ENCODE assay signal across 14 cellular contexts in the genomic region with DNA sequence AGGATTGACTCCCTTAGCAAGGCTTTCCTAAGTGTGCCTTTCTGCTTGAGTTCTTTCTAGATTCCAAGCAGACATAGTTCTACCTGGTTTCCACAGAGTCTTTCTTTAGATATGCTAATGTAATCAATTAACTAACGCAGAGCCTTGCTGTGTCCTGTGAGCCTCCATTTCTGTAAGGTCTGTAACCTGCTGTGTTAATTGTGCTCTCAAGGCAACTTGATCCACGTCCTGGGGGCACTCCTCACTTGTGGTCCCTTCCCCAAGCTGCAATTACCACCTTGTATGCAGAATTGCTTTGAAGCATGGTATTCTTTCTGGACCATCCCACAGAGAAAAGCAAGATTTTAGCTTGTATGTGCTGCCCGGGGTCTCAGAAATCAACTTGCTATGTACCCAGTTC. TPM values are rescaled to one million over a fixed set of nuclear protein-coding genes. Genes with fewer than 3 reads are reported as not detected.
DNase-seq lines count a peak whose midpoint lies in the region; ATAC-seq and TF ChIP-seq lines count a peak whose summit lies in the region.
"Had no signal": no experiment of that assay in that cellular context is flagged by ENCODE, and none has a peak within 500 bp of the region (broad histone marks: within the 10 kb centered on the region; RNA-seq: fewer than 3 reads in every experiment).

No MANE protein-coding gene starts in this region.

- no peaks in the 10 kb centered on the region for H3K36me3 ChIP-seq in brain microvascular endothelial cell (replicated peaks)

- H3K4ac ChIP-seq in H9 (ENCODE audit: low read depth, low read length): no peak overlapping the region

- H3K27me3 Mint-ChIP-seq in H9 (ENCODE audit: low read depth) (peaks cover 100% of the 10 kb centered on the region), WTC11 (ENCODE audit: low read depth) (peaks cover 99% of the 10 kb centered on the region)

- peaks cover 15% of the 10 kb centered on the region; the same call in 1 of the 2 replicates for H3K27me3 ChIP-seq in H9 (ENCODE audit: insufficient read depth, low read length)
- H3K27me3 ChIP-seq in brain microvascular endothelial cell (replicated peaks): no peaks in the 10 kb centered on the region

- no peak overlapping the region for H3K14ac ChIP-seq in H9 (ENCODE audit: insufficient read depth, low read length)

- no peak overlapping the region for H2BK120ac ChIP-seq in H9 (ENCODE audit: low read depth, low read length, poor library complexity, severe bottlenecking)

- H3K36me3 Mint-ChIP-seq in H9 (ENCODE audit: insufficient read depth in 1 of 3, low read depth in 3 of 3): peaks cover 3 to 30% (median 7%) of the 10 kb centered on the region in 3 experiments; a peak in 6 of 7 replicates
- peaks cover 5% of the 10 kb centered on the region for H3K36me3 Mint-ChIP-seq in WTC11

- H2AFZ ChIP-seq in H9 (ENCODE audit: low read length): no peak overlapping the region

- DNase-seq in H9 (peak; percentile 70), NCI-H1417 treated with DMSO at 0.1 percent for 48 hours (lab: John Stamatoyannopoulos, UW) (peak; percentile 8), WTC11 (ENCODE audit: low spot score) (peak; percentile 44), iPS-NIHi7 (ENCODE audit: extremely low spot score) (peak; percentile 56), brain microvascular endothelial cell (no peak), dedifferentiated amniotic fluid mesenchymal stem cell (ENCODE audit: extremely low spot score) (no peak), nucleus accumbens (lab: John Stamatoyannopoulos, UW) (no peak)
- no peak for DNase-seq in activated naive CD4-positive, alpha-beta T cell treated with anti-CD3 and anti-CD28 coated beads, Interleukin-2, amount 50 U/mL, for 16 hours
- DNase-seq: CD4-positive, alpha-beta T cell; NCI-H1694 treated with DMSO at 0.1 percent for 48 hours; NCI-H526; SHP77 had no signal

- H3K4me3 Mint-ChIP-seq in H9 (peak overlapping the region in 1 of 2 experiments; percentile 57; a peak in 3 of 5 replicates), WTC11 (peak overlapping the region; percentile 20; the same call in 1 of the 2 replicates)
- H3K4me3 Mint-ChIP-seq: B cell; CD4-positive, alpha-beta T cell; T-helper 1 cell treated with Interleukin-12 subunit alpha and Interleukin-12 subunit beta and Interleukin-4 antibody, amounts not matched to agents 30 μg/mL and 1 μg/mL, for 36 hours had no signal

- ATAC-seq in WTC11: peak; percentile 97

- H3K9ac ChIP-seq in H9 (ENCODE audit: extremely low read depth, insufficient read length, low read length): no peak overlapping the region

- H2BK15ac ChIP-seq in H9 (ENCODE audit: low read depth, low read length): no peak overlapping the region

- H3K9me3 Mint-ChIP-seq in H9 (peaks cover 22 to 34% of the 10 kb centered on the region in 2 experiments), WTC11 (peaks cover 14% of the 10 kb centered on the region)
- H3K9me3 Mint-ChIP-seq: T-helper 1 cell treated with Interleukin-12 subunit alpha and Interleukin-12 subunit beta and Interleukin-4 antibody, amounts not matched to agents 30 μg/mL and 1 μg/mL, for 36 hours had no signal

- TF ChIP-seq CTCF in H9 (conservative IDR thresholded peaks at IDR 0.05) (no peak), WTC11 (IDR thresholded peaks at IDR 0.05) (no peak), brain microvascular endothelial cell (IDR thresholded peaks at IDR 0.05; ENCODE audit: low read depth, low read length, missing control alignments) (no peak)

- H3K27ac Mint-ChIP-seq in H9 (peak overlapping the region in 1 of 3 experiments; percentile 70; a peak in 1 of 7 replicates), WTC11 (no peak overlapping the region)
- H3K27ac Mint-ChIP-seq: B cell; CD4-positive, alpha-beta T cell; T-helper 1 cell treated with Interleukin-12 subunit alpha and Interleukin-12 subunit beta and Interleukin-4 antibody, amounts not matched to agents 30 μg/mL and 1 μg/mL, for 36 hours had no signal

- no peak overlapping the region for H3K4me3 ChIP-seq in brain microvascular endothelial cell (ENCODE audit: low read depth, low read length)

- H2BK12ac ChIP-seq in H9 (ENCODE audit: insufficient read length, low read depth, low read length): no peak overlapping the region

- CTCF ChIA-PET in WTC11 (lab: Charles Lee): interaction anchor here (1.2 kb wide), 1 partner anchor 74 kb away, joined by 4 read pairs; no protein-coding TSS in a partner anchor

- in situ Hi-C loops in brain microvascular endothelial cell (cut with HindIII; ENCODE audit: low pct_ligation_motif_present, low sequenced_read_pairs): no loop called here

- H4K20me1 ChIP-seq in H9 (ENCODE audit: control insufficient read depth, insufficient read depth, insufficient read length): no peaks in the 10 kb centered on the region

- H2AK5ac ChIP-seq in H9 (ENCODE audit: insufficient read length, low read length): no peak overlapping the region

- WGBS in H9 (ENCODE audit: extremely low coverage, insufficient read length, low lambda C conversion rate): no CpG with 5 or more reads among the region's 3 CpGs

- H4K5ac ChIP-seq in H9 (ENCODE audit: insufficient read length, low read depth, low read length): no peak overlapping the region

- peaks cover 10% of the 10 kb centered on the region; the same call in 1 of the 2 replicates for H3K4me1 ChIP-seq in H9 (ENCODE audit: insufficient read depth, low read length)

- no peak overlapping the region for H2BK20ac ChIP-seq in H9 (ENCODE audit: low read depth, low read length, poor library complexity, severe bottlenecking)

- no peak overlapping the region for H3T11ph ChIP-seq in H9 (ENCODE audit: low read length)

- H3K23ac ChIP-seq in H9 (ENCODE audit: insufficient read length, low read depth, low read length): no peak overlapping the region

- H3K79me1 ChIP-seq in H9 (ENCODE audit: insufficient read depth, low read depth, low read length, poor library complexity, severe bottlenecking): no peaks in the 10 kb centered on the region

- H3K56ac ChIP-seq in H9 (ENCODE audit: insufficient read length, low read depth, low read length): no peak overlapping the region

- H3K23me2 ChIP-seq in H9 (ENCODE audit: insufficient read length, low read depth, low read length, poor library complexity, severe bottlenecking): no peaks in the 10 kb centered on the region

- no peak overlapping the region for H4K91ac ChIP-seq in H9 (ENCODE audit: insufficient read length, low read depth, low read length)

- POLR2A ChIA-PET in WTC11 (lab: Charles Lee): no interaction called here

- H3K9me3 ChIP-seq in H9 (ENCODE audit: control insufficient read depth, low read depth, low read length): no peaks in the 10 kb centered on the region

- H3K27ac ChIP-seq in H9 (ENCODE audit: insufficient read length, low read depth, low read length) (no peak overlapping the region), brain microvascular endothelial cell (no peak overlapping the region)

- H3K4me2 ChIP-seq in H9 (ENCODE audit: insufficient read depth, insufficient read length, low read length): peak overlapping the region; percentile 10

- no peaks in the 10 kb centered on the region for H3K79me2 ChIP-seq in H9 (ENCODE audit: insufficient read depth, low read length)

- no peak overlapping the region for H3K18ac ChIP-seq in H9 (ENCODE audit: insufficient read length, low read depth, low read length)

- H3K4me1 Mint-ChIP-seq in H9 (peaks cover 27 to 28% of the 10 kb centered on the region in 2 experiments), WTC11 (peaks cover 22% of the 10 kb centered on the region)
- H3K4me1 Mint-ChIP-seq: B cell had no signal

- H4K8ac ChIP-seq in H9 (replicated peaks; ENCODE audit: insufficient read length, low read depth, low read length): no peak overlapping the region

- no peak overlapping the region for H2BK5ac ChIP-seq in H9 (ENCODE audit: insufficient read length, low read length)

TF ChIP-seq in WTC11, 78 proteins besides CTCF, POLR2A, EP300 and RAD21 (continues in another document):
- no peak for TF ChIP-seq CBFB (CRISPR knock-in tag; IDR thresholded peaks at IDR 0.05; ENCODE audit: low read depth)
- TF ChIP-seq IRF2 (CRISPR knock-in tag; IDR thresholded peaks at IDR 0.05; ENCODE audit: borderline replicate concordance, low read depth): no peak
- TF ChIP-seq RORB (CRISPR knock-in tag; IDR thresholded peaks at IDR 0.05): no peak
- no peak for TF ChIP-seq ZNF396 (CRISPR knock-in tag; IDR thresholded peaks at IDR 0.05; ENCODE audit: borderline replicate concordance)
- TF ChIP-seq, protein P1, sequence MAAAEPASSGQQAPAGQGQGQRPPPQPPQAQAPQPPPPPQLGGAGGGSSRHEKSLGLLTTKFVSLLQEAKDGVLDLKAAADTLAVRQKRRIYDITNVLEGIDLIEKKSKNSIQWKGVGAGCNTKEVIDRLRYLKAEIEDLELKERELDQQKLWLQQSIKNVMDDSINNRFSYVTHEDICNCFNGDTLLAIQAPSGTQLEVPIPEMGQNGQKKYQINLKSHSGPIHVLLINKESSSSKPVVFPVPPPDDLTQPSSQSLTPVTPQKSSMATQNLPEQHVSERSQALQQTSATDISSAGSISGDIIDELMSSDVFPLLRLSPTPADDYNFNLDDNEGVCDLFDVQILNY (CRISPR knock-in tag; IDR thresholded peaks at IDR 0.05): no peak
- TF ChIP-seq, protein P2, sequence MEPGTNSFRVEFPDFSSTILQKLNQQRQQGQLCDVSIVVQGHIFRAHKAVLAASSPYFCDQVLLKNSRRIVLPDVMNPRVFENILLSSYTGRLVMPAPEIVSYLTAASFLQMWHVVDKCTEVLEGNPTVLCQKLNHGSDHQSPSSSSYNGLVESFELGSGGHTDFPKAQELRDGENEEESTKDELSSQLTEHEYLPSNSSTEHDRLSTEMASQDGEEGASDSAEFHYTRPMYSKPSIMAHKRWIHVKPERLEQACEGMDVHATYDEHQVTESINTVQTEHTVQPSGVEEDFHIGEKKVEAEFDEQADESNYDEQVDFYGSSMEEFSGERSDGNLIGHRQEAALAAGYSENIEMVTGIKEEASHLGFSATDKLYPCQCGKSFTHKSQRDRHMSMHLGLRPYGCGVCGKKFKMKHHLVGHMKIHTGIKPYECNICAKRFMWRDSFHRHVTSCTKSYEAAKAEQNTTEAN (CRISPR knock-in tag; IDR thresholded peaks at IDR 0.05): no peak
- TF ChIP-seq NR3C1 (CRISPR knock-in tag; conservative IDR thresholded peaks at IDR 0.05; ENCODE audit: low read depth): no peak
- TF ChIP-seq SP1 (CRISPR knock-in tag; conservative IDR thresholded peaks at IDR 0.05): 0 out of 2 replicates have a peak, but pooled peaks have one; percentile 26
- TF ChIP-seq TEAD1 (CRISPR knock-in tag; IDR thresholded peaks at IDR 0.05): peak; percentile 86; the same call in 1 of the 2 replicates

RNA-seq across cellular contexts. Expression of a gene that starts 29.5 kb away (rescaled TPM):
- total RNA-seq in H9 (2021) (5.5 and 5.7 TPM in 2 replicates), WTC11 (2021) (7.8 to 11.7 TPM (median 8.2 TPM) in 3 replicates)
- total RNA-seq: B cell; CD4-positive, alpha-beta T cell had no signal

Comparison
In these comparisons a context has a peak if more than half of its experiments do, and no peak if none do; other contexts are left out.
1. DNase-seq: peak in H9 (single experiment), NCI-H1417 treated with DMSO at 0.1 percent for 48 hours (single experiment), WTC11 (single experiment) and iPS-NIHi7 (single experiment); none in brain microvascular endothelial cell (single experiment), activated naive CD4-positive, alpha-beta T cell treated with anti-CD3 and anti-CD28 coated beads, Interleukin-2, amount 50 U/mL, for 16 hours (single experiment), dedifferentiated amniotic fluid mesenchymal stem cell (single experiment) and nucleus accumbens (0 of 56).